In the genomic region with DNA sequence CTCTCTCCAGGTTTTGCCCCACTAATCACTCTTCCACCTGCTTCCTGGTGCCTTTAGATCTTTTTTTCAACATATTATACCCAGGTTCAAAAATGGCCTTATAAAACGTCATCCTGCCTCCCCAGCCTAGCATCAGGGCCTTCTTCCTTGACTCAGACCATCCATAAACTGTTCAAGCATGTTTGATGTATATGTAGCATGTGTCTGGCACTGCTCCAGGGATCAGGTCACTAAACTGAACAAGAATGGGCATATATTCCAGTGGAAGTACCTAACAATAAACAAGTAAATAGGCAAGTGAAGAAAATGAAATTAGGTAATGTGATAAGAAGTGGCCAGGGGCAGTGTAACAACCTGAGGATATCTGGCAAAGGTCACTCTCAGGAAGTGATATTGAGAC, we compare ENCODE assay signal across 12 cellular contexts.
"Had no signal": no experiment of that assay in that cellular context is flagged by ENCODE, and none has a peak within 500 bp of the region (broad histone marks: within the 10 kb centered on the region; RNA-seq: fewer than 3 reads in every experiment).

No MANE protein-coding gene starts in this region.

- H3K9me3 ChIP-seq: gastroesophageal sphincter, ovary, stomach, thoracic aorta had no signal

- H2AFZ ChIP-seq: hepatocyte had no signal

- ATAC-seq: gastroesophageal sphincter, left ventricle myocardium superior had no signal

- DNase-seq: activated CD4-positive, alpha-beta T cell treated with anti-CD3 and anti-CD28 coated beads, Interleukin-2, amount 10 ng/mL, durations not matched to agents 7 days and 5 days; activated CD4-positive, CD25-positive, alpha-beta regulatory T cell; activated T-cell treated with anti-CD3 and anti-CD28 coated beads for 4 hours; amniotic stem cell; left ventricle myocardium superior; ovary; stimulated activated CD4-positive, alpha-beta T cell treated with anti-CD3 and anti-CD28 coated beads, Interleukin-4, amount 100 ng/mL, for 1 hour; stomach; T-helper 2 cell had no signal

- H3K4me1 ChIP-seq: gastroesophageal sphincter had no signal

- H3K27ac ChIP-seq: gastroesophageal sphincter, hepatocyte, ovary, stomach, thoracic aorta had no signal

- H3K4me2 ChIP-seq: hepatocyte had no signal

- H3K36me3 ChIP-seq: gastroesophageal sphincter, ovary, stomach, thoracic aorta had no signal

- H3K27me3 ChIP-seq: gastroesophageal sphincter, hepatocyte, ovary, stomach had no signal

- H3K4me3 ChIP-seq: gastroesophageal sphincter, hepatocyte, ovary, stomach, thoracic aorta had no signal
